8 cellular contexts compared by ENCODE assay signal in genomic region chr6:25070547-25071366, GRCh38.
DNase-seq lines count a peak whose midpoint lies in the region; ATAC-seq and TF ChIP-seq lines count a peak whose summit lies in the region.

No MANE protein-coding gene starts in this region.

- ATAC-seq in DND-41 (ENCODE audit: insufficient read depth, low read depth) (peak; percentile 93), RWPE2 (ENCODE audit: low read depth) (peak; percentile 80), foreskin keratinocyte (peak; percentile 76), omental fat pad (ENCODE audit: low FRiP score) (peak; percentile 86)
- ATAC-seq in activated T-helper 17 cell treated with anti-CD3 and anti-CD28 coated beads, Interleukin-2, amount 50 U/mL, for 72 hours (replicated peaks), result peak; percentile 93

- peak overlapping the region; percentile 83 for H3K27ac ChIP-seq in DND-41 (ENCODE audit: low read length)
- H3K27ac ChIP-seq in RWPE2 (ENCODE audit: poor library complexity, severe bottlenecking), result no peak overlapping the region
- H3K27ac ChIP-seq in foreskin keratinocyte, result no peak overlapping the region
- H3K27ac ChIP-seq in thyroid gland, result no peak overlapping the region

- H3K36me3 Mint-ChIP-seq in activated T-helper 17 cell treated with anti-CD3 and anti-CD28 coated beads, Interleukin-2, amount 50 U/mL, for 72 hours (ENCODE audit: low read depth), result no peaks in the 10 kb centered on the region

- no peaks in the 10 kb centered on the region for H3K79me2 ChIP-seq in DND-41 (ENCODE audit: insufficient read depth, low read length)

- H2AFZ ChIP-seq in DND-41 (ENCODE audit: low read depth, low read length), result peak overlapping the region; percentile 92

- TF ChIP-seq POLR2A in thyroid gland (IDR thresholded peaks at IDR 0.05), result no peak

- H4K20me1 ChIP-seq in DND-41 (ENCODE audit: insufficient read depth, low read length), result no peaks in the 10 kb centered on the region

- H3K4me1 Mint-ChIP-seq in activated T-helper 17 cell treated with anti-CD3 and anti-CD28 coated beads, Interleukin-2, amount 50 U/mL, for 72 hours, result peaks cover 9% of the 10 kb centered on the region

- H3K4me3 ChIP-seq in DND-41 (ENCODE audit: low read depth in 1 of 2, low read length in 2 of 2) (0 out of 4 replicates have a peak overlapping the region, but pooled peaks of 1 of the 2 experiments have one; percentile 37), RWPE2 (ENCODE audit: severe bottlenecking) (no peak overlapping the region), thyroid gland (replicated peaks in 1 of 3) (no peak overlapping the region)

- intact Hi-C loops in thyroid gland (cut with DNase I), result loop anchor here (5.0 kb wide), 2 partner anchors 213 to 488 kb away; no protein-coding TSS in a partner anchor

- peak overlapping the region; percentile 67 for H3K4me3 Mint-ChIP-seq in activated T-helper 17 cell treated with anti-CD3 and anti-CD28 coated beads, Interleukin-2, amount 50 U/mL, for 72 hours

- peak overlapping the region; percentile 20; the same call in 1 of the 2 replicates for H3K9ac ChIP-seq in DND-41 (ENCODE audit: low read depth, low read length)

- no peaks in the 10 kb centered on the region for H3K27me3 Mint-ChIP-seq in activated T-helper 17 cell treated with anti-CD3 and anti-CD28 coated beads, Interleukin-2, amount 50 U/mL, for 72 hours

- H3K36me3 ChIP-seq in DND-41 (ENCODE audit: insufficient read depth, low read length) (no peaks in the 10 kb centered on the region), RWPE2 (ENCODE audit: low read depth) (no peaks in the 10 kb centered on the region), thyroid gland (no peaks in the 10 kb centered on the region)

- H3K27ac Mint-ChIP-seq in activated T-helper 17 cell treated with anti-CD3 and anti-CD28 coated beads, Interleukin-2, amount 50 U/mL, for 72 hours, result peak overlapping the region; percentile 82

- DNase-seq in DND-41 (peak; percentile 86), GOT3 (lab: John Stamatoyannopoulos, UW) (peak; percentile 40), M059J (ENCODE audit: low read depth) (peak; percentile 85), RWPE2 (ENCODE audit: low spot score) (peak; percentile 69), foreskin keratinocyte (peak in 1 of 2 donors; percentile 48), omental fat pad (ENCODE audit: low spot score) (peak; percentile 64), thyroid gland (peak; percentile 85 to 86)

- H3K9me3 Mint-ChIP-seq in activated T-helper 17 cell treated with anti-CD3 and anti-CD28 coated beads, Interleukin-2, amount 50 U/mL, for 72 hours, result no peaks in the 10 kb centered on the region

- H3K4me1 ChIP-seq in DND-41 (ENCODE audit: insufficient read depth, low read length) (peaks cover 4% of the 10 kb centered on the region), RWPE2 (ENCODE audit: insufficient read depth, poor library complexity, severe bottlenecking) (peaks cover 5% of the 10 kb centered on the region), foreskin keratinocyte (no peaks in the 10 kb centered on the region), thyroid gland (no peaks in the 10 kb centered on the region)

- H3K9me3 ChIP-seq in DND-41 (ENCODE audit: insufficient read depth, low read length, severe bottlenecking) (no peaks in the 10 kb centered on the region), RWPE2 (ENCODE audit: severe bottlenecking) (no peaks in the 10 kb centered on the region), thyroid gland (no peaks in the 10 kb centered on the region)

- peak; percentile 97 for TF ChIP-seq CTCF in DND-41 (IDR thresholded peaks at IDR 0.05; ENCODE audit: borderline replicate concordance, extremely low read depth, low read length, poor library complexity, severe bottlenecking)
- TF ChIP-seq CTCF in RWPE2 (IDR thresholded peaks at IDR 0.05; ENCODE audit: poor library complexity, severe bottlenecking), result peak; percentile 91
- TF ChIP-seq CTCF in foreskin keratinocyte (conservative IDR thresholded peaks at IDR 0.05), result peak; percentile 92
- peak in 2 of 3 donors; percentile 44 to 83 for TF ChIP-seq CTCF in omental fat pad (IDR thresholded peaks at IDR 0.05)
- peak; percentile 82 to 92 (median 91) for TF ChIP-seq CTCF in thyroid gland (IDR thresholded peaks at IDR 0.05)

- 36 to 39% methylated on average over 13 of the region's 13 CpGs for WGBS in thyroid gland, 2 donors

- peak overlapping the region; percentile 60 for H3K4me2 ChIP-seq in DND-41 (ENCODE audit: insufficient read depth, low read length)

- no peaks in the 10 kb centered on the region for H3K27me3 ChIP-seq in DND-41 (ENCODE audit: insufficient read depth, low read length, poor library complexity)
- H3K27me3 ChIP-seq in RWPE2 (ENCODE audit: insufficient read depth, poor library complexity, severe bottlenecking), result no peaks in the 10 kb centered on the region
- no peaks in the 10 kb centered on the region for H3K27me3 ChIP-seq in foreskin keratinocyte
- H3K27me3 ChIP-seq in thyroid gland, result no peaks in the 10 kb centered on the region
